Comparison of ENCODE assay signal across 8 cellular contexts in genomic region chr18:63342206-63342605, GRCh38. TPM values are rescaled to one million over a fixed set of nuclear protein-coding genes. Genes with fewer than 3 reads are reported as not detected.
DNase-seq lines count a peak whose midpoint lies in the region; ATAC-seq, FAIRE-seq and TF ChIP-seq lines count a peak whose summit lies in the region.

No MANE protein-coding gene starts in this region.

- H3K36me3 ChIP-seq in mammary epithelial cell (ENCODE audit: insufficient read depth, low read length) (peaks cover 23% of the 10 kb centered on the region), keratinocyte (ENCODE audit: control insufficient read depth in 2 of 2, extremely low read depth in 1 of 2, insufficient read depth in 2 of 2, low read length in 2 of 2) (peaks cover 20 to 27% of the 10 kb centered on the region in 2 experiments), transverse colon (peaks cover 0 to 44% (median 15%) of the 10 kb centered on the region in 4 donors)

- TF ChIP-seq CTCF in MCF 10A (IDR thresholded peaks at IDR 0.05; ENCODE audit: unreplicated experiment) = no peak
- peak in 1 of 2 donors; percentile 48 for TF ChIP-seq CTCF in mammary epithelial cell (conservative IDR thresholded peaks at IDR 0.05 in 1 of 2, IDR thresholded peaks at IDR 0.05 in 1 of 2; ENCODE audit: extremely low read depth in 1 of 2, insufficient read depth in 1 of 2, low read depth in 1 of 2, low read length in 2 of 2)
- peak; percentile 64 for TF ChIP-seq CTCF in LNCAP (IDR thresholded peaks at IDR 0.05)
- peak; percentile 54 to 75 (median 55) for TF ChIP-seq CTCF in keratinocyte (optimal IDR thresholded peaks at IDR 0.05 in 1 of 3, IDR thresholded peaks at IDR 0.05 in 1 of 3, conservative IDR thresholded peaks at IDR 0.05 in 1 of 3; ENCODE audit: extremely low read depth in 1 of 3, insufficient read depth in 2 of 3, low read length in 3 of 3)
- TF ChIP-seq CTCF in transverse colon (IDR thresholded peaks at IDR 0.05) = peak in 1 of 5 experiments; percentile 20

- peak; percentile 26 for FAIRE-seq in keratinocyte (lab: Jason Lieb, UNC)

- H2AFZ ChIP-seq in mammary epithelial cell (ENCODE audit: low read depth, low read length) (no peak overlapping the region), keratinocyte (ENCODE audit: control insufficient read depth, low read length) (no peak overlapping the region)

- H3K4me3 ChIP-seq in mammary epithelial cell (replicated peaks in 1 of 3; ENCODE audit: insufficient read depth in 1 of 3, low read depth in 2 of 3, low read length in 3 of 3) = no peak overlapping the region
- no peak overlapping the region for H3K4me3 ChIP-seq in keratinocyte (ENCODE audit: control insufficient read depth in 2 of 3, extremely low read depth in 1 of 3, insufficient read depth in 2 of 3, low read depth in 1 of 3, low read length in 3 of 3)
- H3K4me3 ChIP-seq in transverse colon = no peak overlapping the region

- TF ChIP-seq POLR2A in transverse colon (IDR thresholded peaks at IDR 0.05) = no peak

- H3K27ac Mint-ChIP-seq in MCF 10A (ENCODE audit: low read depth, unreplicated experiment) = peak overlapping the region; percentile 80

- H3K9me1 ChIP-seq in keratinocyte (ENCODE audit: control insufficient read depth, extremely low read depth, insufficient read depth, low read length) = peaks cover 9% of the 10 kb centered on the region

- TF ChIP-seq EP300 in transverse colon (IDR thresholded peaks at IDR 0.05; ENCODE audit: low read depth) = no peak

- in situ Hi-C loops in mammary epithelial cell (cut with MboI; ENCODE audit: low sequenced_read_pairs in 2 of 2) (no loop called here), transverse colon (cut with MboI; ENCODE audit: low pct_ligation_motif_present in 1 of 4, low pct_unique_long_range_greater_than_20kb in 1 of 4, low sequenced_read_pairs in 3 of 4) (loop anchor here (10.0 to 25.0 kb wide), 3 partner anchors 93 to 630 kb away; partner anchors contain the start of gene PHLPP1 (in 1 of the 4))

- H4K20me1 ChIP-seq in mammary epithelial cell (ENCODE audit: insufficient read depth, low read length) (no peaks in the 10 kb centered on the region), keratinocyte (ENCODE audit: control insufficient read depth, extremely low read depth, insufficient read depth, low read length) (no peaks in the 10 kb centered on the region)

- CTCF ChIA-PET in MCF 10A (lab: Yijun Ruan, JAX) = interaction anchor here (0.6 to 3.8 kb wide), 5 partner anchors 22 to 600 kb away, joined by 3 to 16 read pairs (median 3); no protein-coding TSS in a partner anchor
- CTCF ChIA-PET in mammary epithelial cell (lab: Charles Lee; ENCODE audit: low non-redundant PET) = interaction anchor here (0.6 kb wide), 2 partner anchors 97 to 233 kb away, joined by 3 to 4 read pairs; no protein-coding TSS in a partner anchor

- H3K4me2 ChIP-seq in mammary epithelial cell (ENCODE audit: insufficient read depth, low read depth, low read length) (no peak overlapping the region), keratinocyte (ENCODE audit: control insufficient read depth, extremely low read depth, insufficient read depth, low read depth, low read length) (no peak overlapping the region)

- dilution Hi-C loops in mammary epithelial cell (cut with HindIII; ENCODE audit: low sequenced_read_pairs) = no loop called here
- dilution Hi-C loops in keratinocyte (cut with MboI; ENCODE audit: extremely low pct_ligation_motif_present, low sequenced_read_pairs) = no loop called here

- H3K9ac ChIP-seq in mammary epithelial cell (ENCODE audit: insufficient read depth, low read length) (no peak overlapping the region), keratinocyte (ENCODE audit: control insufficient read depth, extremely low read depth, insufficient read depth, low read length) (no peak overlapping the region)

- 75% methylated on average over 5 of the region's 5 CpGs for WGBS in mammary epithelial cell (ENCODE audit: low coverage, missing lambda C conversion rate)
- 59 to 64% methylated on average over 5 of the region's 5 CpGs for WGBS in transverse colon (ENCODE audit: low coverage in 1 of 2), 2 donors

- peaks cover 39% of the 10 kb centered on the region for H3K79me2 ChIP-seq in mammary epithelial cell (ENCODE audit: insufficient read depth, low read length)
- peaks cover 18% of the 10 kb centered on the region for H3K79me2 ChIP-seq in keratinocyte (ENCODE audit: control insufficient read depth, insufficient read depth, low read length)

- H3K27ac ChIP-seq in mammary epithelial cell (ENCODE audit: insufficient read depth, low read depth, low read length) (no peak overlapping the region), keratinocyte (ENCODE audit: control insufficient read depth, insufficient read depth, low read length) (peak overlapping the region; percentile 1), transverse colon (no peak overlapping the region)

- peaks cover 26% of the 10 kb centered on the region for H3K4me1 ChIP-seq in mammary epithelial cell (ENCODE audit: insufficient read depth, low read length)
- peaks cover 29% of the 10 kb centered on the region for H3K4me1 ChIP-seq in keratinocyte (ENCODE audit: control insufficient read depth, extremely low read depth, insufficient read depth, low read length)
- peaks cover 0 to 13% (median 5%) of the 10 kb centered on the region in 4 donors for H3K4me1 ChIP-seq in transverse colon

- ATAC-seq in GM18873 (IDR thresholded peaks at IDR 0.05; ENCODE audit: low FRiP score, unreplicated experiment) = no peak

- peaks cover 28% of the 10 kb centered on the region for H3K4me1 Mint-ChIP-seq in MCF 10A (ENCODE audit: insufficient read depth, unreplicated experiment)

- H3K9me3 ChIP-seq in mammary epithelial cell (replicated peaks; ENCODE audit: insufficient read depth, low read length) = no peaks in the 10 kb centered on the region
- H3K9me3 ChIP-seq in keratinocyte (ENCODE audit: control insufficient read depth, low read depth, low read length) = no peaks in the 10 kb centered on the region
- no peaks in the 10 kb centered on the region for H3K9me3 ChIP-seq in transverse colon

- intact Hi-C loops in MCF 10A (cut with micrococcal nuclease) = no loop called here
- intact Hi-C loops in mammary epithelial cell (cut with micrococcal nuclease) = loop anchor here (1.0 to 10.0 kb wide), 4 partner anchors 93 to 503 kb away; partner anchors contain the start of gene SERPINB5
- intact Hi-C loops in transverse colon (cut with DNase I; ENCODE audit: low total_unique reads) = no loop called here

- H3K27me3 ChIP-seq in mammary epithelial cell (ENCODE audit: insufficient read depth, low read length) (no peaks in the 10 kb centered on the region), keratinocyte (ENCODE audit: control insufficient read depth, extremely low read depth, insufficient read depth, low read length) (no peaks in the 10 kb centered on the region), transverse colon (no peaks in the 10 kb centered on the region)

- no peaks in the 10 kb centered on the region for H3K9me3 Mint-ChIP-seq in MCF 10A (ENCODE audit: unreplicated experiment)

- POLR2A ChIA-PET in MCF 10A (lab: Yijun Ruan, JAX) = interaction anchor here (0.8 to 1.8 kb wide), 3 partner anchors 8 to 135 kb away, joined by 3 to 6 read pairs (median 3); partner anchors contain the start of gene SERPINB5

- BruUV-seq in MCF 10A (replicated peaks; lab: Mats Ljungman, UMichigan) = no TSS peak
- BruUV-seq in mammary epithelial cell (replicated peaks; lab: Mats Ljungman, UMichigan) = no TSS peak

- no peaks in the 10 kb centered on the region for H3K27me3 Mint-ChIP-seq in MCF 10A (ENCODE audit: insufficient read depth, unreplicated experiment)

- DNase-seq in MCF 10A (ENCODE audit: unreplicated experiment) (peak; percentile 18), mammary epithelial cell (no peak), keratinocyte (ENCODE audit: low read depth, low spot score) (no peak), kidney tubule cell (ENCODE audit: low spot score) (no peak), transverse colon (no peak)
- peak; percentile 30 for DNase-seq in activated naive CD4-positive, alpha-beta T cell treated with Interleukin-2 at 50 U/mL for 16 hours

- H3K36me3 Mint-ChIP-seq in MCF 10A (ENCODE audit: insufficient read depth, unreplicated experiment) = peaks cover 98% of the 10 kb centered on the region

- no peak overlapping the region for H3K4me3 Mint-ChIP-seq in MCF 10A (ENCODE audit: unreplicated experiment)

RNA-seq across cellular contexts. Expression of gene BCL2, which starts 22.6 kb away (rescaled TPM):
- total RNA-seq in MCF 10A (2022) (3.0 and 5.7 TPM in 2 replicates), mammary epithelial cell (1 to 10 TPM in 1 of 2 donors, under 1 TPM in 1; 0.83 to 1.6 TPM), transverse colon (10 to 100 TPM; 14.3 to 34.8 (median 23.5) TPM)
- polyA plus RNA-seq in mammary epithelial cell (0.37 TPM), keratinocyte (0.09 to 0.36 TPM (median 0.30 TPM) in 3 replicates)
- polyA minus RNA-seq in mammary epithelial cell (0.67 TPM), keratinocyte (0.23 to 0.36 TPM (median 0.32 TPM) in 3 replicates)
- 0.31 TPM for polyA plus RNA-seq in keratinocyte (2011; ENCODE audit: low read depth)
- polyA plus RNA-seq in keratinocyte (2011; cell fraction: cytosol; rRNA removed) = 0.11 and 0.13 TPM in 2 replicates
- 0.23 and 0.43 TPM in 2 replicates for polyA plus RNA-seq in keratinocyte (2011; cell fraction: nucleus; rRNA removed)
- 0.30 and 0.39 TPM in 2 replicates for polyA plus RNA-seq in keratinocyte (2012; ENCODE audit: low replicate concordance)
- 0.38 TPM for polyA minus RNA-seq in keratinocyte (2011; cell fraction: cytosol; rRNA and poly(A)+ RNA removed)
- 0.53 and 0.54 TPM in 2 replicates for polyA minus RNA-seq in keratinocyte (2011; cell fraction: nucleus; rRNA and poly(A)+ RNA removed)

RNA-seq across cellular contexts. Expression of gene KDSR, which starts 24.8 kb away (rescaled TPM):
- total RNA-seq in MCF 10A (2022) (97.4 and 108 TPM in 2 replicates), mammary epithelial cell (100 to 1,000 TPM in 1 of 2 donors, 10 to 100 TPM in 1; 65.7 to 101 TPM), transverse colon (10 to 100 TPM; 13.1 to 37.2 (median 28.3) TPM)
- polyA plus RNA-seq in mammary epithelial cell (61.5 TPM), keratinocyte (58.3 to 86.4 TPM (median 68.6 TPM) in 3 replicates)
- polyA minus RNA-seq in mammary epithelial cell (126 TPM), keratinocyte (51.8 to 112 TPM (median 65.3 TPM) in 3 replicates)
- polyA plus RNA-seq in keratinocyte (2011; ENCODE audit: low read depth) = 113 TPM
- polyA plus RNA-seq in keratinocyte (2011; cell fraction: cytosol; rRNA removed) = 58.8 and 75.5 TPM in 2 replicates
- polyA plus RNA-seq in keratinocyte (2011; cell fraction: nucleus; rRNA removed) = 78.1 and 96.1 TPM in 2 replicates
- 74.3 and 90.7 TPM in 2 replicates for polyA plus RNA-seq in keratinocyte (2012; ENCODE audit: low replicate concordance)
- 69.1 TPM for polyA minus RNA-seq in keratinocyte (2011; cell fraction: cytosol; rRNA and poly(A)+ RNA removed)
- polyA minus RNA-seq in keratinocyte (2011; cell fraction: nucleus; rRNA and poly(A)+ RNA removed) = 45.9 and 80.5 TPM in 2 replicates

Comparison
In these comparisons a context has a peak if more than half of its experiments do, and no peak if none do; other contexts are left out.
1. DNase-seq: peak in MCF 10A (single experiment) and activated naive CD4-positive, alpha-beta T cell treated with Interleukin-2 at 50 U/mL for 16 hours (single experiment); none in mammary epithelial cell (single experiment), keratinocyte (single experiment), kidney tubule cell (single experiment) and transverse colon (single experiment).
2. in situ Hi-C loops: an anchor here in transverse colon (10.0 to 25.0 kb wide); none called in mammary epithelial cell.